In the genomic region with DNA sequence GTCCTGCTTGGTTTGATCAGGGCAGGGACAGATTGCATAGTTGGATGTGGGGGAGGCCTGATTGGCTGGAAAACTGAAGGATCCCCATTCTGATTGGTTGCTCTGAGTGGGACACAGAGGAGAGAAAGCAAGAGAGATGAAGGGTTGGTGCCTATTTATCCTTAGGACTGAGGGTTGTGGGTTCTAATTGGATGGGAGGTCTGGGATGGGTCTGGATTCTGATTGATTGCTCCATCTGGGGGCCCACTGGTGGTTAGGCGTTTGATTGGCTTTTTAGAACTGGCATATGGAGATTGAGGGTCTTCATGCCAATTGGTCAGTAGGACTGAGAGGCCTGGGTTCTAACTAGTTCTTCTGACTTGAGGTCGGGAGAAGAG, we compare ENCODE assay signal across 8 cellular contexts. TPM values are rescaled to one million over a fixed set of nuclear protein-coding genes. Genes with fewer than 3 reads are reported as not detected.
DNase-seq lines count a peak whose midpoint lies in the region; TF ChIP-seq lines count a peak whose summit lies in the region.

No MANE protein-coding gene starts in this region.

- peak overlapping the region; percentile 92 for H3K4me3 Mint-ChIP-seq in activated CD4-positive, alpha-beta memory T cell treated with anti-CD3 and anti-CD28 coated beads for 36 hours

- DNase-seq in A172 (ENCODE audit: low spot score) (peak; percentile 9), HAP-1 (ENCODE audit: low spot score in 2 of 2) (peak in 1 of 2 experiments; percentile 39), kidney epithelial cell (ENCODE audit: low read depth) (no peak), NCI-H2107 treated with DMSO at 0.1 percent for 48 hours (lab: John Stamatoyannopoulos, UW; ENCODE audit: unreplicated experiment) (no peak), NCI-H1048 (lab: John Stamatoyannopoulos, UW) (no peak), AG20443 (ENCODE audit: low spot score) (no peak), globus pallidus (ENCODE audit: low spot score) (no peak)
- peak; percentile 44 for DNase-seq in activated CD4-positive, alpha-beta memory T cell treated with anti-CD3 and anti-CD28 coated beads for 36 hours

- H3K27me3 ChIP-seq in HAP-1 (ENCODE audit: low read depth) (no peaks in the 10 kb centered on the region), kidney epithelial cell (ENCODE audit: control insufficient read depth, insufficient read depth, low read length) (no peaks in the 10 kb centered on the region)

- H3K4me3 ChIP-seq in HAP-1 (peak overlapping the region; percentile 65), kidney epithelial cell (ENCODE audit: low read depth, low read length) (peak overlapping the region; percentile 32)

- peak overlapping the region; percentile 98 for H3K27ac Mint-ChIP-seq in activated CD4-positive, alpha-beta memory T cell treated with anti-CD3 and anti-CD28 coated beads for 36 hours

- H3K36me3 ChIP-seq in HAP-1 (replicated peaks): peaks cover 32% of the 10 kb centered on the region
- no peaks in the 10 kb centered on the region for H3K36me3 ChIP-seq in kidney epithelial cell (ENCODE audit: control insufficient read depth, insufficient read depth, low read length)

- POLR2A ChIA-PET in activated CD4-positive, alpha-beta memory T cell treated with anti-CD3 and anti-CD28 coated beads for 36 hours (lab: Charles Lee): interaction anchor here (0.6 to 1.5 kb wide), 2 partner anchors 58 to 155 kb away, joined by 3 read pairs; no protein-coding TSS in a partner anchor

- H3K9me3 ChIP-seq in HAP-1: no peaks in the 10 kb centered on the region

- H3K27me3 Mint-ChIP-seq in activated CD4-positive, alpha-beta memory T cell treated with anti-CD3 and anti-CD28 coated beads for 36 hours: no peaks in the 10 kb centered on the region

- CTCF ChIA-PET in activated CD4-positive, alpha-beta memory T cell treated with anti-CD3 and anti-CD28 coated beads for 36 hours (lab: Charles Lee): no interaction called here

- no peak for TF ChIP-seq CTCF in kidney epithelial cell (IDR thresholded peaks at IDR 0.05; ENCODE audit: insufficient read depth, low read length, poor library complexity, severe bottlenecking)

- H3K4me1 ChIP-seq in HAP-1: peaks cover 13% of the 10 kb centered on the region

- intact Hi-C loops in activated CD4-positive, alpha-beta memory T cell treated with anti-CD3 and anti-CD28 coated beads for 36 hours (cut with micrococcal nuclease): loop anchor here (1.0 to 5.0 kb wide), 5 partner anchors 18 to 77 kb away; a partner anchor contains a TSS

- in situ Hi-C loops in HAP-1 (cut with MboI; ENCODE audit: low sequenced_read_pairs): no loop called here

- no peaks in the 10 kb centered on the region for H3K9me3 Mint-ChIP-seq in activated CD4-positive, alpha-beta memory T cell treated with anti-CD3 and anti-CD28 coated beads for 36 hours

- H3K36me3 Mint-ChIP-seq in activated CD4-positive, alpha-beta memory T cell treated with anti-CD3 and anti-CD28 coated beads for 36 hours: peaks cover 7% of the 10 kb centered on the region

- peaks cover 25% of the 10 kb centered on the region for H3K4me1 Mint-ChIP-seq in activated CD4-positive, alpha-beta memory T cell treated with anti-CD3 and anti-CD28 coated beads for 36 hours (ENCODE audit: low read depth)

RNA-seq across cellular contexts. Expression of a gene that starts 0.6 kb away (rescaled TPM):
- total RNA-seq in A172 (2014; rRNA removed; shearing (Covaris generic)): 92.6 and 143 TPM in 2 replicates
- 100 to 1,000 TPM; 149 to 150 TPM for total RNA-seq in activated CD4-positive, alpha-beta memory T cell treated with anti-CD3 and anti-CD28 coated beads for 36 hours
- 40.2 and 72.5 TPM in 2 replicates for total RNA-seq in kidney epithelial cell

RNA-seq across cellular contexts. Expression of a gene that starts 12.2 kb away (rescaled TPM):
- total RNA-seq in A172 (2014; rRNA removed; shearing (Covaris generic)): 13.2 and 15.2 TPM in 2 replicates
- 1 to 10 TPM; 7.1 to 7.7 TPM for total RNA-seq in activated CD4-positive, alpha-beta memory T cell treated with anti-CD3 and anti-CD28 coated beads for 36 hours
- 12.7 and 14.5 TPM in 2 replicates for total RNA-seq in kidney epithelial cell

RNA-seq across cellular contexts. Expression of a gene that starts 18.6 kb away (rescaled TPM):
- 8.6 and 12.7 TPM in 2 replicates for total RNA-seq in A172 (2014; rRNA removed; shearing (Covaris generic))
- 10 to 100 TPM; 13.5 to 16.2 TPM for total RNA-seq in activated CD4-positive, alpha-beta memory T cell treated with anti-CD3 and anti-CD28 coated beads for 36 hours
- total RNA-seq in kidney epithelial cell: 6.6 and 10.4 TPM in 2 replicates

RNA-seq across cellular contexts. Expression of a gene that starts 45.0 kb away (rescaled TPM):
- total RNA-seq in A172 (2014; rRNA removed; shearing (Covaris generic)): 110 and 113 TPM in 2 replicates
- 10 to 100 TPM; 62.8 to 73.9 TPM for total RNA-seq in activated CD4-positive, alpha-beta memory T cell treated with anti-CD3 and anti-CD28 coated beads for 36 hours
- 80.3 and 91.4 TPM in 2 replicates for total RNA-seq in kidney epithelial cell

RNA-seq across cellular contexts. Expression of a gene that starts 50.9 kb away (rescaled TPM):
- total RNA-seq in A172 (2014; rRNA removed; shearing (Covaris generic)): 0.34 TPM in 1 of 2 replicates, not detected in the other
- total RNA-seq in activated CD4-positive, alpha-beta memory T cell treated with anti-CD3 and anti-CD28 coated beads for 36 hours: 10 to 100 TPM; 70.7 to 73.0 TPM
- total RNA-seq in kidney epithelial cell: 28.3 and 32.8 TPM in 2 replicates

Comparison
In these comparisons a context has a peak if more than half of its experiments do, and no peak if none do; other contexts are left out.
1. DNase-seq: peak in A172 (single experiment) and activated CD4-positive, alpha-beta memory T cell treated with anti-CD3 and anti-CD28 coated beads for 36 hours (single experiment); none in kidney epithelial cell (single experiment), NCI-H2107 treated with DMSO at 0.1 percent for 48 hours (single experiment), NCI-H1048 (single experiment), AG20443 (single experiment) and globus pallidus (single experiment).